In the genomic region with DNA sequence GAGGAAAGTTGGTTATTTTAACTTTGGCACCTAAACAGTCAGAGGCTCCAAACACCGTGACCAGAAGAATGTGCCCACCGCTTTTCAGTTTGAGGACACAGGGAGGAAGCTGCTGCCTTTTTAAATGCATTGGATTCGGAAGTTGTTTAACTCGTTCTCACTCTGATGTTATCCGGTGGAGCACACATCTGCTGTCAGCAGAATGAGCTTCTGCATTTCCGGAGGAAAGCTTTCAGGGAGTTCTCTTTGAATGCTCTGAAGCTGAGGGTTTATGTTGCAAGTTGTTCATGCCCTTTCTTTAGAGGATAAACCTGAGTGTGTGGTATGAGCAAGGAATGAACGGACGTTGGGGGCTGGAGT, we compare ENCODE assay signal across 8 cellular contexts.
DNase-seq lines count a peak whose midpoint lies in the region; ATAC-seq and TF ChIP-seq lines count a peak whose summit lies in the region.

No MANE protein-coding gene starts in this region.

- TF ChIP-seq CTCF in AG09309 (IDR thresholded peaks at IDR 0.05; ENCODE audit: control insufficient read depth, insufficient read depth, low read depth, low read length, missing control alignments) (no peak), VCaP (conservative IDR thresholded peaks at IDR 0.05) (no peak), heart left ventricle (IDR thresholded peaks at IDR 0.05) (no peak), sigmoid colon (IDR thresholded peaks at IDR 0.05) (no peak)

- H3K4me1 ChIP-seq in heart left ventricle: peaks cover 7 to 80% (median 45%) of the 10 kb centered on the region in 12 donors
- H3K4me1 ChIP-seq in sigmoid colon: peaks cover 0 to 46% (median 36%) of the 10 kb centered on the region in 4 donors

- peak overlapping the region; percentile 36 for H3K4me3 ChIP-seq in AG09309 (ENCODE audit: control insufficient read depth, low read depth, low read length)
- peak overlapping the region; percentile 3 to 66 (median 47) for H3K4me3 ChIP-seq in heart left ventricle
- H3K4me3 ChIP-seq in sigmoid colon: peak overlapping the region; percentile 2 to 32 (median 22)

- DNase-seq in AG09309 (ENCODE audit: low read depth): no peak
- no peak for DNase-seq in heart left ventricle
- no peak for DNase-seq in sigmoid colon

- H3K27me3 ChIP-seq in heart left ventricle (peaks cover 0 to 16% (median 0%) of the 10 kb centered on the region in 9 donors), sigmoid colon (peaks cover 0 to 3% (median 0%) of the 10 kb centered on the region in 3 donors)

- intact Hi-C loops in heart left ventricle (cut with DNase I): loop anchor here in 5 of 10 donors (2.0 to 10.0 kb wide), 5 partner anchors 59 to 117 kb away; a partner anchor contains a TSS
- intact Hi-C loops in sigmoid colon (cut with DNase I): no loop called here

- TF ChIP-seq POLR2A in heart left ventricle (IDR thresholded peaks at IDR 0.05): peak in 1 of 2 donors; percentile 7
- TF ChIP-seq POLR2A in sigmoid colon (IDR thresholded peaks at IDR 0.05): no peak

- H3K9me3 ChIP-seq in heart left ventricle: no peaks in the 10 kb centered on the region
- H3K9me3 ChIP-seq in sigmoid colon: no peaks in the 10 kb centered on the region

- 0 to 1% (median 0%) methylated on average over 8 of the region's 8 CpGs for WGBS in heart left ventricle, 4 donors
- WGBS in sigmoid colon, 2 donors: 4 to 5% methylated on average over 8 of the region's 8 CpGs

- H3K27ac ChIP-seq in VCaP (peak overlapping the region; percentile 99), heart left ventricle (peak overlapping the region; percentile 68 to 91 (median 80)), sigmoid colon (peak overlapping the region; percentile 73 to 81 (median 74))

- H3K36me3 ChIP-seq in heart left ventricle (no peaks in the 10 kb centered on the region), sigmoid colon (no peaks in the 10 kb centered on the region)

- TF ChIP-seq EP300 in sigmoid colon (IDR thresholded peaks at IDR 0.05): no peak

- ATAC-seq in GM21447 (IDR thresholded peaks at IDR 0.05; ENCODE audit: unreplicated experiment): peak; percentile 48
- ATAC-seq in heart left ventricle: peak; percentile 7 to 34 (median 20)
- ATAC-seq in HG03469 (IDR thresholded peaks at IDR 0.05; ENCODE audit: unreplicated experiment): no peak
- no peak for ATAC-seq in HG02763 (IDR thresholded peaks at IDR 0.05; ENCODE audit: unreplicated experiment)
- no peak for ATAC-seq in GM19397 (IDR thresholded peaks at IDR 0.05; ENCODE audit: unreplicated experiment)

Comparison
In these comparisons a context has a peak if more than half of its experiments do, and no peak if none do; other contexts are left out.
1. ATAC-seq: peak in GM21447 (single experiment) and heart left ventricle (4 of 4); none in HG03469 (single experiment), HG02763 (single experiment) and GM19397 (single experiment).
2. Peak in every context shown above with its lines, with median percentiles within 50 percentile points of each other: H3K4me3 ChIP-seq and H3K27ac ChIP-seq.